9 cellular contexts compared by ENCODE assay signal in genomic region chr2:156320491-156320896, GRCh38. TPM values are rescaled to one million over a fixed set of nuclear protein-coding genes. Genes with fewer than 3 reads are reported as not detected.
DNase-seq lines count a peak whose midpoint lies in the region; ATAC-seq and TF ChIP-seq lines count a peak whose summit lies in the region.
"Had no signal": no experiment of that assay in that cellular context is flagged by ENCODE, and none has a peak within 500 bp of the region (broad histone marks: within the 10 kb centered on the region; RNA-seq: fewer than 3 reads in every experiment).

No MANE protein-coding gene starts in this region.

- H3K4me1 Mint-ChIP-seq in activated T-helper 2 cell treated with anti-CD3 and anti-CD28 coated beads, Interferon-gamma antibody, Interleukin-2, Interleukin-4, amounts not matched to agents 10 μg/mL and 5 μg/mL and 100 μg/mL, durations not matched to agents 14 hours and 24 hours and 36 hours (ENCODE audit: low read depth), result peaks cover 34% of the 10 kb centered on the region

- peak overlapping the region; percentile 22 for H3K4me3 Mint-ChIP-seq in activated T-helper 2 cell treated with anti-CD3 and anti-CD28 coated beads, Interferon-gamma antibody, Interleukin-2, Interleukin-4, amounts not matched to agents 10 μg/mL and 5 μg/mL and 100 μg/mL, durations not matched to agents 14 hours and 24 hours and 36 hours (ENCODE audit: low read depth)

- H3K27ac ChIP-seq in right atrium auricular region, result peak overlapping the region; percentile 46 to 57

- H3K9me3 Mint-ChIP-seq in activated T-helper 2 cell treated with anti-CD3 and anti-CD28 coated beads, Interferon-gamma antibody, Interleukin-2, Interleukin-4, amounts not matched to agents 10 μg/mL and 5 μg/mL and 100 μg/mL, durations not matched to agents 14 hours and 24 hours and 36 hours, result no peaks in the 10 kb centered on the region

- peaks cover 8 to 18% of the 10 kb centered on the region in 2 donors for H3K27me3 ChIP-seq in right atrium auricular region
- H3K27me3 ChIP-seq in HAP-1 (ENCODE audit: low read depth), result no peaks in the 10 kb centered on the region

- peaks cover 0 to 37% of the 10 kb centered on the region in 2 donors for H3K4me1 ChIP-seq in right atrium auricular region
- no peaks in the 10 kb centered on the region for H3K4me1 ChIP-seq in HAP-1

- H3K4me3 ChIP-seq in right atrium auricular region, result peak overlapping the region; percentile 14 to 48
- H3K4me3 ChIP-seq in HAP-1, result no peak overlapping the region

- H3K36me3 ChIP-seq in right atrium auricular region (peaks cover 3% of the 10 kb centered on the region), HAP-1 (replicated peaks) (peaks cover 6% of the 10 kb centered on the region)

- peak; percentile 73 for DNase-seq in EH (ENCODE audit: low read depth)
- no peak for DNase-seq in activated T-helper 2 cell treated with anti-CD3 and anti-CD28 coated beads, Interferon-gamma antibody, Interleukin-2, Interleukin-4, amounts not matched to agents 10 μg/mL and 5 μg/mL and 100 μg/mL, durations not matched to agents 14 hours and 24 hours and 36 hours (ENCODE audit: low spot score)
- no peak for DNase-seq in right atrium auricular region (ENCODE audit: low spot score)
- DNase-seq in sciatic nerve (ENCODE audit: low spot score), result peak; percentile 82
- no peak for DNase-seq in HT-29 (ENCODE audit: low spot score)
- DNase-seq in superior temporal gyrus (ENCODE audit: extremely low spot score), result no peak
- no peak for DNase-seq in HAP-1 (ENCODE audit: low spot score in 2 of 2)
- DNase-seq: activated CD4-positive, CD25-positive, alpha-beta regulatory T cell had no signal

- H3K36me3 Mint-ChIP-seq in activated T-helper 2 cell treated with anti-CD3 and anti-CD28 coated beads, Interferon-gamma antibody, Interleukin-2, Interleukin-4, amounts not matched to agents 10 μg/mL and 5 μg/mL and 100 μg/mL, durations not matched to agents 14 hours and 24 hours and 36 hours (ENCODE audit: low read depth), result peaks cover 36% of the 10 kb centered on the region

- in situ Hi-C loops in HAP-1 (cut with MboI; ENCODE audit: low sequenced_read_pairs), result no loop called here

- ATAC-seq in sciatic nerve (peak; percentile 81), HG02571 (IDR thresholded peaks at IDR 0.05; ENCODE audit: unreplicated experiment) (no peak)

- intact Hi-C loops in activated T-helper 2 cell treated with anti-CD3 and anti-CD28 coated beads, Interferon-gamma antibody, Interleukin-2, Interleukin-4, amounts not matched to agents 10 μg/mL and 5 μg/mL and 100 μg/mL, durations not matched to agents 14 hours and 24 hours and 36 hours (cut with micrococcal nuclease), result loop anchor here (5.0 kb wide), 1 partner anchor 572 kb away; no protein-coding TSS in a partner anchor
- intact Hi-C loops in sciatic nerve (cut with DNase I), result no loop called here

- TF ChIP-seq CTCF in right atrium auricular region (IDR thresholded peaks at IDR 0.05), result no peak

- H3K9me3 ChIP-seq in right atrium auricular region, result no peaks in the 10 kb centered on the region
- peaks cover 2% of the 10 kb centered on the region; the same call in 1 of the 2 replicates for H3K9me3 ChIP-seq in HAP-1

- H3K27me3 Mint-ChIP-seq in activated T-helper 2 cell treated with anti-CD3 and anti-CD28 coated beads, Interferon-gamma antibody, Interleukin-2, Interleukin-4, amounts not matched to agents 10 μg/mL and 5 μg/mL and 100 μg/mL, durations not matched to agents 14 hours and 24 hours and 36 hours (ENCODE audit: low read depth), result peaks cover 80% of the 10 kb centered on the region

- no peak overlapping the region for H3K27ac Mint-ChIP-seq in activated T-helper 2 cell treated with anti-CD3 and anti-CD28 coated beads, Interferon-gamma antibody, Interleukin-2, Interleukin-4, amounts not matched to agents 10 μg/mL and 5 μg/mL and 100 μg/mL, durations not matched to agents 14 hours and 24 hours and 36 hours

RNA-seq across cellular contexts. Expression of gene NR4A2, which starts 12.0 kb away (rescaled TPM):
- total RNA-seq in activated T-helper 2 cell treated with anti-CD3 and anti-CD28 coated beads, Interferon-gamma antibody, Interleukin-2, Interleukin-4, amounts not matched to agents 10 μg/mL and 5 μg/mL and 100 μg/mL, durations not matched to agents 14 hours and 24 hours and 36 hours, result 22.1 and 24.0 TPM in 2 replicates
- total RNA-seq in right atrium auricular region (1 to 10 TPM; 3.7 to 8.9 TPM), sciatic nerve (62.1 TPM)
- 4.1 and 5.2 TPM in 2 replicates for total RNA-seq in HT-29 (2014; rRNA removed; shearing (Covaris generic))

Comparison
In these comparisons a context has a peak if more than half of its experiments do, and no peak if none do; other contexts are left out.
1. DNase-seq: peak in EH (single experiment) and sciatic nerve (single experiment); none in activated T-helper 2 cell treated with anti-CD3 and anti-CD28 coated beads, Interferon-gamma antibody, Interleukin-2, Interleukin-4, amounts not matched to agents 10 μg/mL and 5 μg/mL and 100 μg/mL, durations not matched to agents 14 hours and 24 hours and 36 hours (single experiment), right atrium auricular region (single experiment), HT-29 (single experiment), superior temporal gyrus (single experiment) and HAP-1 (0 of 2).